ENCODE assay signal across 8 cellular contexts in the genomic region with DNA sequence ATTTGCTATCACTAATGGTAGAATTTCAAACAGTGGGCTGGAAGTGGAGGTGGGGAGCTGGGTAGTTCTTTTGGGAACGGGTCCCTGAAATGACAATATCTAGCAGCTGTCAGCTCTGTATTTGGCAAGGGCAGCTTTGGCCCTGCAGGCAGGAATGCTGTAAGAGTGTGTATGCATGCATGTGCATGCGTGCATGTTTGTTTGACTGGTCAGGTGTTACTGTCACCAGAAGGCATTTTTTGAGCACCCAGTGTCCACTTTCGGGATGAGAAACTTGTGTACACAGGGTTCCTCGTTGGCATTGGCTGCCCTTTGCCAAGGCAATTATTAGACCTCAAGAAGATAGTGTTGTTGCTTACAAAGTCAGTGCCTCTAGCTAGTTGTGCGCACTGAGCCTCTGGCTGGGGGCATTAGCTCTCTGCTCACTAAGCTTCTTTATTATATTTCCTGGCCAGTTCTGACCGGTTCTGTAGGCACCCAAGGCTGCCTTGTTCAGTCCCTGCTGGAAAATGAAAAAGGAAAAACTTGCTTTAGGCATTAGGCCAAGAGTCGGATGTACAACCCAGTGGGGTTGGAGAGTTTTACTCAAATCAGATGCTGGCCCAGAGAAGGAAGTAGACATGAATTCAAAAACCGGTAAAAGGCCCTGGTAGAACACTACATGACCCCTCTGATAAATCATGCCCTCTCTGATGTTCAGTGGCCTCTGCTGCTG.
DNase-seq lines count a peak whose midpoint lies in the region; FAIRE-seq and TF ChIP-seq lines count a peak whose summit lies in the region.
"Had no signal": no experiment of that assay in that cellular context is flagged by ENCODE, and none has a peak within 500 bp of the region (broad histone marks: within the 10 kb centered on the region; RNA-seq: fewer than 3 reads in every experiment).

No MANE protein-coding gene starts in this region.

- peaks cover 4% of the 10 kb centered on the region; the same call in 1 of the 2 replicates for H4K20me1 ChIP-seq in OCI-LY3 (ENCODE audit: insufficient read depth, low read length)

- H3K4me2 ChIP-seq in OCI-LY3 (ENCODE audit: low read length) (peak overlapping the region; percentile 94), parathyroid adenoma (ENCODE audit: low read length) (peak overlapping the region; percentile 81)

- H3K79me2 ChIP-seq in OCI-LY3 (ENCODE audit: low read length) (peaks cover 61% of the 10 kb centered on the region), parathyroid adenoma (peaks cover 24% of the 10 kb centered on the region)

- H3K9ac ChIP-seq in OCI-LY3 (ENCODE audit: low read length) (no peak overlapping the region), parathyroid adenoma (no peak overlapping the region)

- H3K27me3 ChIP-seq in OCI-LY3 (ENCODE audit: low read depth, low read length) (no peaks in the 10 kb centered on the region), parathyroid adenoma (ENCODE audit: control insufficient read depth, insufficient read depth, low read length) (no peaks in the 10 kb centered on the region)

- no peak for TF ChIP-seq CTCF in OCI-LY3 (IDR thresholded peaks at IDR 0.05; ENCODE audit: low read depth, low read length)
- peak; percentile 54 for TF ChIP-seq CTCF in epithelial cell of esophagus (IDR thresholded peaks at IDR 0.05; ENCODE audit: insufficient read depth, low read depth, low read length, missing control alignments)
- TF ChIP-seq CTCF in parathyroid adenoma (IDR thresholded peaks at IDR 0.05): peak; percentile 18

- H3K36me3 ChIP-seq in OCI-LY3 (replicated peaks; ENCODE audit: low read depth, low read length) (peaks cover 10% of the 10 kb centered on the region), parathyroid adenoma (ENCODE audit: control insufficient read depth, insufficient read depth, low read length) (no peaks in the 10 kb centered on the region)

- H2AFZ ChIP-seq in OCI-LY3 (ENCODE audit: low read depth, low read length) (no peak overlapping the region), parathyroid adenoma (no peak overlapping the region)

- H3K4me3 ChIP-seq in OCI-LY3 (ENCODE audit: low read length): peak overlapping the region; percentile 97
- no peak overlapping the region for H3K4me3 ChIP-seq in epithelial cell of esophagus (ENCODE audit: low read length)
- peak overlapping the region; percentile 62 for H3K4me3 ChIP-seq in parathyroid adenoma (ENCODE audit: low read depth, low read length)

- DNase-seq in GM18507 (ENCODE audit: extremely low spot score, insufficient read length, low read depth): no peak
- DNase-seq in epithelial cell of esophagus (ENCODE audit: low read depth): peak; percentile 84
- no peak for DNase-seq in HuH-7 (ENCODE audit: low spot score)
- DNase-seq in NCI-H2227 treated with DMSO at 0.1 percent for 48 hours (lab: John Stamatoyannopoulos, UW): no peak
- DNase-seq in Kasumi-1 (lab: John Stamatoyannopoulos, UW): no peak
- DNase-seq: NCI-H510A treated with DMSO at 0.1 percent for 48 hours had no signal

- peaks cover 49% of the 10 kb centered on the region for H3K4me1 ChIP-seq in OCI-LY3 (ENCODE audit: low read length)
- H3K4me1 ChIP-seq in parathyroid adenoma: peaks cover 56% of the 10 kb centered on the region

- peak; percentile 48 for FAIRE-seq in GM18507 (lab: Jason Lieb, UNC)

- peaks cover 10% of the 10 kb centered on the region; the same call in 1 of the 2 replicates for H3K9me3 ChIP-seq in OCI-LY3 (ENCODE audit: insufficient read depth, low read length)
- H3K9me3 ChIP-seq in parathyroid adenoma (ENCODE audit: control insufficient read depth, low read length): no peaks in the 10 kb centered on the region

- H3K27ac ChIP-seq in OCI-LY3 (ENCODE audit: low read length) (no peak overlapping the region), parathyroid adenoma (peak overlapping the region; percentile 77)
